ENCODE assay signal across 16 cellular contexts in the genomic region with DNA sequence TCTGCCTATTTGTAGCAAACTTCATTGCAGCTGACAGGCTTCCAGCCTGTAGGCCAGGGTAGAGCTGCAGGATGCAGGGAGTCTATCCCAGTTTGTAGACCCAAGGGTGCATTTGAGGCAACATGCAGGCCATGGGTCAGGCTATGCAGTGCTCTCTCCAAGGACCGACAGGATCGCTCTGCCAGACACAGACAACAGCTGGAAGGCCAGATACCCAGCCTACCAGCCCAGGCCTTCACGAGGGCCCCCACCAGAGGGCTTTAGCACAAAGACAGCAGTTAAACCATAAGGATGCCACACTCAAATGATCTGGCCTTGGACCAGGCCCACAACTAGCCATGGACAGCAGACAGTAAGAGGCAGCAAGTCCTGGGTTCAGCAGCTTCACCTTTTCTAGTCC. TPM values are rescaled to one million over a fixed set of nuclear protein-coding genes. Genes with fewer than 3 reads are reported as not detected.
DNase-seq lines count a peak whose midpoint lies in the region; ATAC-seq and TF ChIP-seq lines count a peak whose summit lies in the region.
"Had no signal": no experiment of that assay in that cellular context is flagged by ENCODE, and none has a peak within 500 bp of the region (broad histone marks: within the 10 kb centered on the region; RNA-seq: fewer than 3 reads in every experiment).

No MANE protein-coding gene starts in this region.

- TF ChIP-seq EP300 in esophagus muscularis mucosa (IDR thresholded peaks at IDR 0.05): no peak

- ATAC-seq in GM19395 (IDR thresholded peaks at IDR 0.05; ENCODE audit: unreplicated experiment) (no peak), GM18858 (IDR thresholded peaks at IDR 0.05; ENCODE audit: unreplicated experiment) (no peak)
- ATAC-seq: right lobe of liver had no signal

- intact Hi-C loops in esophagus muscularis mucosa (cut with DNase I): no loop called here
- intact Hi-C loops in spleen (cut with DNase I; ENCODE audit: low total_unique reads): no loop called here

- H3K36me3 ChIP-seq in esophagus muscularis mucosa: peaks cover 0 to 63% (median 46%) of the 10 kb centered on the region in 4 donors
- peaks cover 15% of the 10 kb centered on the region for H3K36me3 ChIP-seq in muscle layer of colon (ENCODE audit: insufficient read depth, low read length)
- H3K36me3 ChIP-seq in spleen: peaks cover 0 to 79% (median 28%) of the 10 kb centered on the region in 6 donors
- H3K36me3 ChIP-seq: colonic mucosa had no signal

- no peak for DNase-seq in AG04450 (ENCODE audit: low read depth, low spot score)
- DNase-seq in esophagus muscularis mucosa (ENCODE audit: extremely low spot score): no peak
- no peak for DNase-seq in spleen
- DNase-seq in activated CD4-positive, alpha-beta T cell treated with anti-CD3 and anti-CD28 coated beads for 48 hours: no peak
- DNase-seq in GDM1 (lab: John Stamatoyannopoulos, UW): no peak
- DNase-seq: ACHN; activated CD4-positive, alpha-beta T cell treated with anti-CD3 and anti-CD28 coated beads, Interleukin-2, amount 10 ng/mL, durations not matched to agents 7 days and 5 days; activated naive CD4-positive, alpha-beta T cell; colonic mucosa; NCI-H1105 treated with DMSO at 0.1 percent for 48 hours; NCI-H524 treated with DMSO at 0.1 percent for 48 hours; right lobe of liver; stimulated activated CD4-positive, alpha-beta T cell treated with anti-CD3 and anti-CD28 coated beads, Interleukin-2, amount 100 ng/mL, for 48 hours had no signal

- H3K27me3 ChIP-seq in AG04450 (ENCODE audit: control insufficient read depth, insufficient read depth, low read length) (no peaks in the 10 kb centered on the region), esophagus muscularis mucosa (no peaks in the 10 kb centered on the region), muscle layer of colon (ENCODE audit: control insufficient read depth in 1 of 2, insufficient read depth in 2 of 2, low read length in 2 of 2) (no peaks in the 10 kb centered on the region), spleen (replicated peaks in 1 of 7) (no peaks in the 10 kb centered on the region)
- H3K27me3 ChIP-seq: colonic mucosa, right lobe of liver had no signal

- no CpG with 5 or more reads among the region's 3 CpGs for WGBS in esophagus muscularis mucosa
- WGBS in spleen, 5 donors: 60 to 100% (median 76%) methylated on average over 1 to 3 of the region's 3 CpGs

- TF ChIP-seq CTCF in AG04450 (IDR thresholded peaks at IDR 0.05; ENCODE audit: low read depth, low read length) (no peak), esophagus muscularis mucosa (IDR thresholded peaks at IDR 0.05) (no peak), spleen (IDR thresholded peaks at IDR 0.05 in 8 of 11, conservative IDR thresholded peaks at IDR 0.05 in 3 of 11) (no peak)

- H3K27ac ChIP-seq in AG04450 (ENCODE audit: low read depth, low read length) (peak overlapping the region; percentile 31), esophagus muscularis mucosa (replicated peaks in 1 of 4) (peak overlapping the region; percentile 91 to 98 (median 96)), muscle layer of colon (ENCODE audit: low read depth, low read length) (peak overlapping the region; percentile 29), spleen (peak overlapping the region in 6 of 8 donors; percentile 18 to 87 (median 40))
- H3K27ac ChIP-seq: right lobe of liver had no signal

- no peak for TF ChIP-seq POLR2A in esophagus muscularis mucosa (IDR thresholded peaks at IDR 0.05; ENCODE audit: low read depth)
- no peak for TF ChIP-seq POLR2A in spleen (IDR thresholded peaks at IDR 0.05)

- H3K9ac ChIP-seq in muscle layer of colon (ENCODE audit: low read length): peak overlapping the region; percentile 12

- peaks cover 91 to 100% (median 97%) of the 10 kb centered on the region in 4 donors for H3K4me1 ChIP-seq in esophagus muscularis mucosa
- H3K4me1 ChIP-seq in muscle layer of colon (ENCODE audit: insufficient read depth, low read length): peaks cover 84% of the 10 kb centered on the region
- H3K4me1 ChIP-seq in spleen: peaks cover 30 to 99% (median 71%) of the 10 kb centered on the region in 6 donors

- CTCF ChIA-PET in AG04450 (lab: Charles Lee): no interaction called here

- H3K4me3 ChIP-seq in AG04450 (ENCODE audit: low read depth, low read length) (no peak overlapping the region), esophagus muscularis mucosa (no peak overlapping the region), muscle layer of colon (ENCODE audit: low read depth in 1 of 2, low read length in 2 of 2) (peak overlapping the region in 1 of 2 donors; percentile 1), spleen (no peak overlapping the region)
- H3K4me3 ChIP-seq: colonic mucosa, right lobe of liver had no signal

- POLR2A ChIA-PET in AG04450 (lab: Yijun Ruan, JAX): no interaction called here

- H3K9me3 ChIP-seq in AG04450 (ENCODE audit: control insufficient read depth, insufficient read depth, low read length) (no peaks in the 10 kb centered on the region), esophagus muscularis mucosa (no peaks in the 10 kb centered on the region), muscle layer of colon (ENCODE audit: low read length) (no peaks in the 10 kb centered on the region), spleen (no peaks in the 10 kb centered on the region)
- H3K9me3 ChIP-seq: colonic mucosa, right lobe of liver had no signal

RNA-seq across cellular contexts. Expression of gene KCTD10, which starts 10.3 kb away (rescaled TPM):
- polyA plus RNA-seq in AG04450 (2011; rRNA removed) (119 and 128 TPM in 2 replicates), spleen (10 to 100 TPM; 10.4 to 20.6 (median 11.7) TPM)
- 297 and 364 TPM in 2 replicates for polyA minus RNA-seq in AG04450 (2011; rRNA and poly(A)+ RNA removed)
- total RNA-seq in esophagus muscularis mucosa (100 to 1,000 TPM in 2 of 4 donors, 10 to 100 TPM in 2; 90.7 to 115 (median 104) TPM), spleen (10 to 100 TPM; 43.4 to 72.5 (median 49.9) TPM)

RNA-seq across cellular contexts. Expression of gene UBE3B, which starts 10.6 kb away (rescaled TPM):
- polyA plus RNA-seq in AG04450 (2011; rRNA removed): 40.5 and 42.8 TPM in 2 replicates
- 78.1 and 83.4 TPM in 2 replicates for polyA minus RNA-seq in AG04450 (2011; rRNA and poly(A)+ RNA removed)
- 10 to 100 TPM; 42.4 to 59.2 (median 49.1) TPM for total RNA-seq in esophagus muscularis mucosa
- total RNA-seq in spleen: 10 to 100 TPM; 33.1 to 63.1 (median 43.1) TPM
- polyA plus RNA-seq in spleen: 1 to 10 TPM; 5.7 to 9.2 (median 6.9) TPM

Comparison
In these comparisons a context has a peak if more than half of its experiments do, and no peak if none do; other contexts are left out.
1. H3K27ac ChIP-seq: peak in every context shown above with its lines; median percentile 96 in esophagus muscularis mucosa; 40 in spleen; 31 in AG04450; 29 in muscle layer of colon.